Comparison of ENCODE assay signal across 12 cellular contexts in the genomic region with DNA sequence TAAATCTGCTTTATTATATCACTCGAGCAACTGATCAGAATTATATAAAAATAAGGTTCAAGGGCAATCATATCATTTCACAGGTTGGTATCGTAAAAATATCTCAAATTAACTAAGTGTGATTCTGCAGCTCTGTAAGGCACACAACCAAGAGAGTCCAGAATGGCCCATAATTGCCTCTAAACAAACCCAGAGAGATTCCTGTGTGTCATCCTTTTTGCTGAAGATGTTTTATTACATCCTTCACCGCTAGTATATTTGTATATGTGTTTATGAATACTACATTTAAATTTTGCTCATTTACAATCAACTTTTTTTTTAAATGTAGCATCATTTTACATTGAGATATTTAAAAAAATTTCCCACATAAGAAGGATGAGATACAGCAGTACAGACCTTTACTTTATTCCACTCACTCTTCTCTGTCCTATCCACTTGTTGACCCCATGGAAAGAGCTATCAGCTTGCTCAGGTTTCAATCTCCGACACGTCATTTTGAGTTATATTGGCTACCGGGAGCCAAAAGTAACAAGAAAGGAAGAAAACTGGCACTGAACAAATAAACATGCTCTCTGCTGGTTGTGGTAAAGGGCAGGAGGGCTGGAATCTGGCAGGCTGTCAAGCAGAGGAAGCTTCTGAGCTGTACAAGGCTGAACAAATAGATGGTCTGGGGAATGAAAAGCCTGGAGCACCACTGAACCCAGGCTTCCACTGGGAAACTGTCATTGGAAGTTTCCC. TPM values are rescaled to one million over a fixed set of nuclear protein-coding genes. Genes with fewer than 3 reads are reported as not detected.
DNase-seq lines count a peak whose midpoint lies in the region; ATAC-seq, FAIRE-seq and TF ChIP-seq lines count a peak whose summit lies in the region.
"Had no signal": no experiment of that assay in that cellular context is flagged by ENCODE, and none has a peak within 500 bp of the region (broad histone marks: within the 10 kb centered on the region; RNA-seq: fewer than 3 reads in every experiment).

No MANE protein-coding gene starts in this region.

- H3K36me3 Mint-ChIP-seq in astrocyte (ENCODE audit: low read depth, unreplicated experiment) = peaks cover 17% of the 10 kb centered on the region

- peaks cover 0 to 7% (median 0%) of the 10 kb centered on the region in 12 donors for H3K4me1 ChIP-seq in heart left ventricle
- H3K4me1 ChIP-seq in astrocyte (ENCODE audit: insufficient read depth, low read length) = peaks cover 19% of the 10 kb centered on the region
- peaks cover 0 to 8% (median under 1%) of the 10 kb centered on the region in 4 donors for H3K4me1 ChIP-seq in tibial nerve
- H3K4me1 ChIP-seq: vagina had no signal

- TF ChIP-seq POLR2A in heart left ventricle (IDR thresholded peaks at IDR 0.05) (no peak), tibial nerve (IDR thresholded peaks at IDR 0.05) (no peak)

- TF ChIP-seq CTCF in heart left ventricle (IDR thresholded peaks at IDR 0.05) (no peak), astrocyte (IDR thresholded peaks at IDR 0.05; ENCODE audit: insufficient read depth, low read depth, low read length) (no peak), tibial nerve (IDR thresholded peaks at IDR 0.05) (no peak)

- H3K36me3 ChIP-seq in heart left ventricle (peaks cover 0 to 40% (median 0%) of the 10 kb centered on the region in 9 donors), astrocyte (ENCODE audit: insufficient read depth, low read length) (no peaks in the 10 kb centered on the region), tibial nerve (no peaks in the 10 kb centered on the region)

- peak overlapping the region; percentile 12 for H3K4me2 ChIP-seq in astrocyte (ENCODE audit: low read length)

- H3K79me2 ChIP-seq in astrocyte (ENCODE audit: insufficient read depth, low read length) = no peaks in the 10 kb centered on the region

- no peak overlapping the region for H3K27ac Mint-ChIP-seq in astrocyte (ENCODE audit: unreplicated experiment)
- H3K27ac Mint-ChIP-seq: T-helper 17 cell had no signal

- intact Hi-C loops in heart left ventricle (cut with DNase I) (no loop called here), cardiac septum (cut with DNase I) (no loop called here)

- no peak overlapping the region for H2AFZ ChIP-seq in astrocyte (ENCODE audit: low read depth, low read length)

- no peaks in the 10 kb centered on the region for H3K27me3 Mint-ChIP-seq in astrocyte (ENCODE audit: low read depth, unreplicated experiment)

- H3K4me3 ChIP-seq in heart left ventricle (no peak overlapping the region), astrocyte (ENCODE audit: insufficient read depth, low read depth, low read length) (no peak overlapping the region), tibial nerve (no peak overlapping the region)
- H3K4me3 ChIP-seq: coronary artery, vagina had no signal

- H3K27ac ChIP-seq in heart left ventricle (no peak overlapping the region), astrocyte (ENCODE audit: low read depth, low read length) (no peak overlapping the region), tibial nerve (no peak overlapping the region)
- H3K27ac ChIP-seq: coronary artery, vagina had no signal

- FAIRE-seq in astrocyte (lab: Jason Lieb, UNC) = peak; percentile 74

- no peak overlapping the region for H3K9ac ChIP-seq in astrocyte (ENCODE audit: low read length)

- peaks cover 2% of the 10 kb centered on the region for H3K9me3 Mint-ChIP-seq in astrocyte (ENCODE audit: unreplicated experiment)

- WGBS in heart left ventricle, 4 donors = 55 to 62% (median 60%) methylated on average over 6 of the region's 6 CpGs
- WGBS in tibial nerve, 2 donors = 54 to 55% methylated on average over 6 of the region's 6 CpGs

- DNase-seq in heart left ventricle (peak in 1 of 5 donors; percentile 21), cardiac septum (ENCODE audit: low spot score) (no peak), astrocyte (ENCODE audit: low read depth) (peak; percentile 86), left lobe of liver (ENCODE audit: low spot score) (no peak), GF-D8 (lab: John Stamatoyannopoulos, UW) (no peak), occipital lobe (lab: John Stamatoyannopoulos, UW) (no peak), DMS79 treated with DMSO at 0.1 percent for 48 hours (lab: John Stamatoyannopoulos, UW) (no peak), tibial nerve (ENCODE audit: low spot score in 2 of 2) (no peak)
- DNase-seq: activated T-cell treated with anti-CD3 and anti-CD28 coated beads for 4 hours, T-helper 17 cell had no signal

- peaks cover 16% of the 10 kb centered on the region for H3K4me1 Mint-ChIP-seq in astrocyte (ENCODE audit: low read depth, unreplicated experiment)
- H3K4me1 Mint-ChIP-seq: T-helper 17 cell had no signal

- no peak for TF ChIP-seq EP300 in tibial nerve (IDR thresholded peaks at IDR 0.05)

- ATAC-seq in heart left ventricle (peak; percentile 48 to 80 (median 64)), left lobe of liver (peak; percentile 47)
- ATAC-seq: T-helper 17 cell had no signal

- no peaks in the 10 kb centered on the region for H3K27me3 ChIP-seq in heart left ventricle
- H3K27me3 ChIP-seq in astrocyte (ENCODE audit: insufficient read depth, low read length) = no peaks in the 10 kb centered on the region
- no peaks in the 10 kb centered on the region for H3K27me3 ChIP-seq in tibial nerve
- H3K27me3 ChIP-seq: vagina had no signal

- H3K4me3 Mint-ChIP-seq in astrocyte (ENCODE audit: unreplicated experiment) = no peak overlapping the region
- H3K4me3 Mint-ChIP-seq: T-helper 17 cell had no signal

- H3K9me3 ChIP-seq in heart left ventricle = no peaks in the 10 kb centered on the region
- no peaks in the 10 kb centered on the region for H3K9me3 ChIP-seq in astrocyte (ENCODE audit: insufficient read depth, low read depth, low read length)
- H3K9me3 ChIP-seq in tibial nerve = no peaks in the 10 kb centered on the region
- H3K9me3 ChIP-seq: vagina had no signal

- H4K20me1 ChIP-seq in astrocyte (ENCODE audit: insufficient read depth, low read length) = no peaks in the 10 kb centered on the region

RNA-seq across cellular contexts. Expression of a gene that starts 23.1 kb away (rescaled TPM):
- 1 to 10 TPM in 8 of 9 donors, under 1 TPM in 1; 0.88 to 4.7 (median 3.0) TPM for total RNA-seq in heart left ventricle
- under 1 TPM; 0.36 to 0.69 TPM for polyA plus RNA-seq in heart left ventricle
- total RNA-seq in cardiac septum = 3.0 TPM
- total RNA-seq in astrocyte = 7.1 and 10.5 TPM in 2 replicates
- 1.3 TPM for total RNA-seq in left lobe of liver
- 1.7 TPM for total RNA-seq in occipital lobe
- 10 to 100 TPM; 11.1 to 22.7 (median 18.6) TPM for total RNA-seq in tibial nerve
- total RNA-seq: T-helper 17 cell had no signal
